Comparison of ENCODE assay signal across 36 cellular contexts in the genomic region with DNA sequence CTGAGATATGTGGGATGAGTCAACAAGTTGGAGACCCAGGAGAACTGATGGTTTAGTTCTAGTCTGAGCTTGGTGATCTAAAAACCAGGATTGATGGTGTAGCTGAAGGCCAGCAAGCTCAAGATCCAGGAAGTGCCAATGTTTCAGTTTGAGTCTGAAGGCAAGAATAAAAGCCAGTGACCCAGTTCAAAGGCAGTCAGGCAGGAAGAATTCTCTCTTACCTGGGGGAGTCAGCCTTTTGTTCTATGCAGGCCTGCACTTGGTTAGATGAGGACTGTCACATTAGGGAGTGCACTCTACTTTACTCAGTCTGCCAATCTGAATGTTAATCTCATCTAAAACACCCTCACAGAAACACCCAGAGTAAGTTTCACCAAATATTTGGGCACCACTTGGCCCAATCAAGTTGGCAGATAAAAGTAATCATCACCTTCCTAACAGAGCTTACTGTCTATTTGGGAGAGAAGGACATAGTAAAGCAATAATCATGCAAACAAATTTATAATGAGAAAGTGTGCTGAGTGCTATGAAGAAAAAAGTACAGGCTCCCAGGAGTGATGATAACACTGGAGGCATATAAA.
"Had no signal": no experiment of that assay in that cellular context is flagged by ENCODE, and none has a peak within 500 bp of the region (broad histone marks: within the 10 kb centered on the region; RNA-seq: fewer than 3 reads in every experiment).

No MANE protein-coding gene starts in this region.

- DNase-seq: activated B cell treated with CpG ODN at 0.5 μM for 24 hours; activated CD4-positive, alpha-beta memory T cell treated with anti-CD3 and anti-CD28 coated beads, Interleukin-2, amount 10 ng/mL, durations not matched to agents 7 days and 5 days; activated CD4-positive, alpha-beta T cell treated with anti-CD3 and anti-CD28 coated beads for 4 hours; activated CD4-positive, CD25-positive, alpha-beta regulatory T cell treated with anti-CD3 and anti-CD28 coated beads, Interleukin-2, amount 50 U/mL, for 72 hours; activated CD8-positive, alpha-beta memory T cell treated with anti-CD3 and anti-CD28 coated beads for 24 hours; activated CD8-positive, alpha-beta memory T cell treated with anti-CD3 and anti-CD28 coated beads, Interleukin-2, amount 10 ng/mL, durations not matched to agents 7 days and 5 days; activated CD8-positive, alpha-beta memory T cell treated with anti-CD3 and anti-CD28 coated beads, Interleukin-2, amount 50 U/mL, for 48 hours; activated effector memory CD4-positive, alpha-beta T cell treated with Interleukin-2 at 50 U/mL for 16 hours; activated naive CD4-positive, alpha-beta T cell treated with anti-CD3 and anti-CD28 coated beads, Interleukin-2, amount 10 ng/mL, durations not matched to agents 7 days and 5 days; activated naive CD8-positive, alpha-beta T cell treated with anti-CD3 and anti-CD28 coated beads, Interleukin-2, amount 50 U/mL, for 24 hours; activated T-cell treated with anti-CD3 and anti-CD28 coated beads, Interleukin-2, amount 50 U/mL, for 48 hours; anterior cingulate cortex; brain microvascular endothelial cell; Karpas-422; KBM-7; MG63; NCI-H1048; NCI-H1105 treated with DMSO at 0.1 percent for 48 hours; NCI-H1436; NCI-H1694; NCI-H1930; NCI-H2081 treated with DMSO at 0.1 percent for 48 hours; NCI-H345; NCI-H524 treated with DMSO at 0.1 percent for 48 hours; NCI-H748 treated with DMSO at 0.1 percent for 48 hours; NK-92 treated with Interleukin-12 subunit alpha and Interleukin-12 subunit beta, amount 100 ng/mL, for 24 hours; PC-3; Peyer's patch; RPMI8226; SIG-M5; SW 1271; T-helper 1 cell; T-helper 2 cell; T-helper 9 cell had no signal

- H3K27ac Mint-ChIP-seq: activated B cell treated with CpG ODN at 0.5 μM for 24 hours; activated CD4-positive, alpha-beta memory T cell treated with anti-CD3 and anti-CD28 coated beads, Interleukin-2, amount 10 ng/mL, durations not matched to agents 7 days and 5 days; activated CD8-positive, alpha-beta memory T cell treated with anti-CD3 and anti-CD28 coated beads, Interleukin-2, amount 10 ng/mL, durations not matched to agents 7 days and 5 days; activated naive CD4-positive, alpha-beta T cell treated with anti-CD3 and anti-CD28 coated beads, Interleukin-2, amount 10 ng/mL, durations not matched to agents 7 days and 5 days; activated naive CD8-positive, alpha-beta T cell; activated naive CD8-positive, alpha-beta T cell treated with anti-CD3 and anti-CD28 coated beads, Interleukin-2, amount 50 U/mL, for 24 hours had no signal

- H3K4me3 ChIP-seq: MG63, Peyer's patch had no signal

- ATAC-seq: activated CD8-positive, alpha-beta memory T cell treated with anti-CD3 and anti-CD28 coated beads, Interleukin-2, amount 10 ng/mL, durations not matched to agents 7 days and 5 days; activated naive CD8-positive, alpha-beta T cell treated with anti-CD3 and anti-CD28 coated beads, Interleukin-2, amount 50 U/mL, for 24 hours; PC-3 had no signal

- H3K27me3 ChIP-seq: brain microvascular endothelial cell, MG63, Peyer's patch had no signal

- H3K9me3 ChIP-seq: MG63, Peyer's patch had no signal

- H3K27ac ChIP-seq: brain microvascular endothelial cell, Peyer's patch, VCaP had no signal

- H3K4me3 Mint-ChIP-seq: activated B cell treated with CpG ODN at 0.5 μM for 24 hours; activated CD4-positive, alpha-beta memory T cell treated with anti-CD3 and anti-CD28 coated beads, Interleukin-2, amount 10 ng/mL, durations not matched to agents 7 days and 5 days; activated CD8-positive, alpha-beta memory T cell treated with anti-CD3 and anti-CD28 coated beads, Interleukin-2, amount 10 ng/mL, durations not matched to agents 7 days and 5 days; activated naive CD4-positive, alpha-beta T cell treated with anti-CD3 and anti-CD28 coated beads, Interleukin-2, amount 10 ng/mL, durations not matched to agents 7 days and 5 days; activated naive CD8-positive, alpha-beta T cell; activated naive CD8-positive, alpha-beta T cell treated with anti-CD3 and anti-CD28 coated beads, Interleukin-2, amount 50 U/mL, for 24 hours had no signal

- H3K9me3 Mint-ChIP-seq: activated B cell treated with CpG ODN at 0.5 μM for 24 hours; activated naive CD4-positive, alpha-beta T cell treated with anti-CD3 and anti-CD28 coated beads, Interleukin-2, amount 10 ng/mL, durations not matched to agents 7 days and 5 days; activated naive CD8-positive, alpha-beta T cell treated with anti-CD3 and anti-CD28 coated beads, Interleukin-2, amount 50 U/mL, for 24 hours had no signal

- H3K36me3 Mint-ChIP-seq: activated naive CD4-positive, alpha-beta T cell treated with anti-CD3 and anti-CD28 coated beads, Interleukin-2, amount 10 ng/mL, durations not matched to agents 7 days and 5 days had no signal

- H3K27me3 Mint-ChIP-seq: activated B cell treated with CpG ODN at 0.5 μM for 24 hours; activated CD4-positive, alpha-beta memory T cell treated with anti-CD3 and anti-CD28 coated beads, Interleukin-2, amount 10 ng/mL, durations not matched to agents 7 days and 5 days; activated CD8-positive, alpha-beta memory T cell treated with anti-CD3 and anti-CD28 coated beads, Interleukin-2, amount 10 ng/mL, durations not matched to agents 7 days and 5 days; activated naive CD4-positive, alpha-beta T cell treated with anti-CD3 and anti-CD28 coated beads, Interleukin-2, amount 10 ng/mL, durations not matched to agents 7 days and 5 days; activated naive CD8-positive, alpha-beta T cell; activated naive CD8-positive, alpha-beta T cell treated with anti-CD3 and anti-CD28 coated beads, Interleukin-2, amount 50 U/mL, for 24 hours had no signal

- H3K36me3 ChIP-seq: brain microvascular endothelial cell, MG63, Peyer's patch had no signal

- H3K4me1 ChIP-seq: Peyer's patch had no signal
